21 cellular contexts compared by ENCODE assay signal in genomic region chr18:3830604-3831003, GRCh38.
DNase-seq lines count a peak whose midpoint lies in the region; FAIRE-seq and TF ChIP-seq lines count a peak whose summit lies in the region.
"Had no signal": no experiment of that assay in that cellular context is flagged by ENCODE, and none has a peak within 500 bp of the region (broad histone marks: within the 10 kb centered on the region; RNA-seq: fewer than 3 reads in every experiment).

No MANE protein-coding gene starts in this region.

- no peaks in the 10 kb centered on the region for H3K4me1 Mint-ChIP-seq in astrocyte (ENCODE audit: low read depth, unreplicated experiment)
- H3K4me1 Mint-ChIP-seq: CD14-positive monocyte; CD8-positive, alpha-beta memory T cell had no signal

- H3K36me3 ChIP-seq in astrocyte (ENCODE audit: insufficient read depth, low read length): no peaks in the 10 kb centered on the region
- H3K36me3 ChIP-seq in fibroblast of lung (ENCODE audit: control insufficient read depth, insufficient read depth, low read length): no peaks in the 10 kb centered on the region
- H3K36me3 ChIP-seq in suprapubic skin: no peaks in the 10 kb centered on the region
- H3K36me3 ChIP-seq: BE2C; BLaER1 treated with 17β-estradiol and CSF1 and Interleukin-3, amounts not matched to agents 10 nM and 100 nM had no signal

- no peak overlapping the region for H3K9ac ChIP-seq in astrocyte (ENCODE audit: low read length)
- H3K9ac ChIP-seq in fibroblast of lung (ENCODE audit: insufficient read depth, low read length): no peak overlapping the region
- H3K9ac ChIP-seq: BLaER1 treated with 17β-estradiol and CSF1 and Interleukin-3, amounts not matched to agents 10 nM and 100 nM had no signal

- H3K27me3 ChIP-seq in AG04450 (ENCODE audit: control insufficient read depth, insufficient read depth, low read length) (no peaks in the 10 kb centered on the region), astrocyte (ENCODE audit: insufficient read depth, low read length) (no peaks in the 10 kb centered on the region), fibroblast of lung (ENCODE audit: control insufficient read depth, insufficient read depth, low read length) (no peaks in the 10 kb centered on the region), suprapubic skin (no peaks in the 10 kb centered on the region)
- H3K27me3 ChIP-seq: BE2C; BLaER1 treated with 17β-estradiol and CSF1 and Interleukin-3, amounts not matched to agents 10 nM and 100 nM had no signal

- no peaks in the 10 kb centered on the region for H3K9me3 Mint-ChIP-seq in astrocyte (ENCODE audit: unreplicated experiment)
- H3K9me3 Mint-ChIP-seq: CD4-positive, alpha-beta T cell; CD8-positive, alpha-beta memory T cell had no signal

- no peaks in the 10 kb centered on the region for H4K20me1 ChIP-seq in astrocyte (ENCODE audit: insufficient read depth, low read length)
- H4K20me1 ChIP-seq in fibroblast of lung (ENCODE audit: control insufficient read depth, extremely low read depth, insufficient read depth, low read length): no peaks in the 10 kb centered on the region
- H4K20me1 ChIP-seq: BLaER1 treated with 17β-estradiol and CSF1 and Interleukin-3, amounts not matched to agents 10 nM and 100 nM had no signal

- no peak overlapping the region for H3K27ac ChIP-seq in AG04450 (ENCODE audit: low read depth, low read length)
- H3K27ac ChIP-seq in astrocyte (ENCODE audit: low read depth, low read length): no peak overlapping the region
- no peak overlapping the region for H3K27ac ChIP-seq in fibroblast of lung (ENCODE audit: insufficient read depth, low read length)
- H3K27ac ChIP-seq in suprapubic skin: no peak overlapping the region
- H3K27ac ChIP-seq: BLaER1 treated with 17β-estradiol and CSF1 and Interleukin-3, amounts not matched to agents 10 nM and 100 nM had no signal

- TF ChIP-seq CTCF in AG04450 (IDR thresholded peaks at IDR 0.05; ENCODE audit: low read depth, low read length): no peak
- TF ChIP-seq CTCF in astrocyte (IDR thresholded peaks at IDR 0.05; ENCODE audit: insufficient read depth, low read depth, low read length): no peak
- no peak for TF ChIP-seq CTCF in fibroblast of lung (conservative IDR thresholded peaks at IDR 0.05 in 1 of 2, IDR thresholded peaks at IDR 0.05 in 1 of 2; ENCODE audit: low read depth in 1 of 2, low read length in 2 of 2)
- TF ChIP-seq CTCF in suprapubic skin (IDR thresholded peaks at IDR 0.05): no peak

- DNase-seq in AG04450 (ENCODE audit: low read depth, low spot score): peak; percentile 24
- peak; percentile 26 for DNase-seq in astrocyte (ENCODE audit: low read depth)
- DNase-seq in fibroblast of lung (ENCODE audit: low read depth in 2 of 2): peak; percentile 24 to 69
- no peak for DNase-seq in amygdala (lab: John Stamatoyannopoulos, UW)
- no peak for DNase-seq in activated naive CD4-positive, alpha-beta T cell (lab: John Stamatoyannopoulos, UW)
- no peak for DNase-seq in suprapubic skin (ENCODE audit: low spot score in 2 of 2)
- DNase-seq: AML-193; BE2C; CD4-positive, alpha-beta T cell; CD8-positive, alpha-beta memory T cell; DMS 273 treated with DMSO at 0.1 percent for 48 hours; DMS53; DMS79 treated with DMSO at 0.1 percent for 48 hours; GF-D8; H9 had no signal

- H3K9me3 ChIP-seq in AG04450 (ENCODE audit: control insufficient read depth, insufficient read depth, low read length) (no peaks in the 10 kb centered on the region), astrocyte (ENCODE audit: insufficient read depth, low read depth, low read length) (no peaks in the 10 kb centered on the region), fibroblast of lung (ENCODE audit: control insufficient read depth, insufficient read depth, low read depth, low read length) (no peaks in the 10 kb centered on the region), suprapubic skin (no peaks in the 10 kb centered on the region)
- H3K9me3 ChIP-seq: BE2C had no signal

- H3K4me2 ChIP-seq in astrocyte (ENCODE audit: low read length) (no peak overlapping the region), fibroblast of lung (ENCODE audit: extremely low read depth, insufficient read depth, low read length) (no peak overlapping the region)
- H3K4me2 ChIP-seq: BLaER1 treated with 17β-estradiol and CSF1 and Interleukin-3, amounts not matched to agents 10 nM and 100 nM; GM23338 had no signal

- CTCF ChIA-PET in AG04450 (lab: Charles Lee): no interaction called here

- H3K4me3 ChIP-seq in AG04450 (ENCODE audit: low read depth, low read length) (no peak overlapping the region), astrocyte (ENCODE audit: insufficient read depth, low read depth, low read length) (no peak overlapping the region), fibroblast of lung (replicated peaks in 1 of 4; ENCODE audit: control extremely low read depth in 1 of 4, insufficient read depth in 1 of 4, low read depth in 3 of 4, low read length in 4 of 4) (no peak overlapping the region), suprapubic skin (no peak overlapping the region)
- H3K4me3 ChIP-seq: BLaER1 treated with 17β-estradiol and CSF1 and Interleukin-3, amounts not matched to agents 10 nM and 100 nM; GM23338 had no signal

- no peak overlapping the region for H3K4me3 Mint-ChIP-seq in astrocyte (ENCODE audit: unreplicated experiment)
- H3K4me3 Mint-ChIP-seq: CD14-positive monocyte; CD4-positive, alpha-beta T cell; CD8-positive, alpha-beta memory T cell; GM23338; H9 had no signal

- no peak for TF ChIP-seq EP300 in suprapubic skin (IDR thresholded peaks at IDR 0.05)

- H3K27me3 Mint-ChIP-seq in astrocyte (ENCODE audit: low read depth, unreplicated experiment): no peaks in the 10 kb centered on the region

- no peak overlapping the region for H3K27ac Mint-ChIP-seq in astrocyte (ENCODE audit: unreplicated experiment)
- H3K27ac Mint-ChIP-seq: CD4-positive, alpha-beta T cell; CD8-positive, alpha-beta memory T cell; GM23338; H9 had no signal

- FAIRE-seq in astrocyte (lab: Jason Lieb, UNC): no peak
- FAIRE-seq: D721Med, GM12891, GM18507 had no signal

- H3K36me3 Mint-ChIP-seq in astrocyte (ENCODE audit: low read depth, unreplicated experiment): no peaks in the 10 kb centered on the region
- H3K36me3 Mint-ChIP-seq: CD14-positive monocyte; CD8-positive, alpha-beta memory T cell had no signal

- no peak for TF ChIP-seq POLR2A in suprapubic skin (IDR thresholded peaks at IDR 0.05)

- no peaks in the 10 kb centered on the region for H3K4me1 ChIP-seq in astrocyte (ENCODE audit: insufficient read depth, low read length)
- H3K4me1 ChIP-seq in fibroblast of lung (ENCODE audit: control insufficient read depth, extremely low read depth, insufficient read depth, low read length): no peaks in the 10 kb centered on the region
- H3K4me1 ChIP-seq in suprapubic skin: no peaks in the 10 kb centered on the region
- H3K4me1 ChIP-seq: BE2C had no signal

- H2AFZ ChIP-seq in astrocyte (ENCODE audit: low read depth, low read length) (no peak overlapping the region), fibroblast of lung (ENCODE audit: low read length) (no peak overlapping the region)
- H2AFZ ChIP-seq: GM23338 had no signal

- H3K79me2 ChIP-seq in astrocyte (ENCODE audit: insufficient read depth, low read length) (no peaks in the 10 kb centered on the region), fibroblast of lung (ENCODE audit: control insufficient read depth, insufficient read depth, low read length) (no peaks in the 10 kb centered on the region)

- POLR2A ChIA-PET in AG04450 (lab: Yijun Ruan, JAX): no interaction called here

- 88% methylated on average over 1 of the region's 1 CpG for WGBS in suprapubic skin

Comparison
In these comparisons a context has a peak if more than half of its experiments do, and no peak if none do; other contexts are left out.
1. DNase-seq: peak in AG04450 (single experiment), astrocyte (single experiment) and fibroblast of lung (2 of 2); none in amygdala (0 of 56), activated naive CD4-positive, alpha-beta T cell (0 of 4) and suprapubic skin (0 of 2).